Comparison of ENCODE assay signal across 1 cellular context in the genomic region with DNA sequence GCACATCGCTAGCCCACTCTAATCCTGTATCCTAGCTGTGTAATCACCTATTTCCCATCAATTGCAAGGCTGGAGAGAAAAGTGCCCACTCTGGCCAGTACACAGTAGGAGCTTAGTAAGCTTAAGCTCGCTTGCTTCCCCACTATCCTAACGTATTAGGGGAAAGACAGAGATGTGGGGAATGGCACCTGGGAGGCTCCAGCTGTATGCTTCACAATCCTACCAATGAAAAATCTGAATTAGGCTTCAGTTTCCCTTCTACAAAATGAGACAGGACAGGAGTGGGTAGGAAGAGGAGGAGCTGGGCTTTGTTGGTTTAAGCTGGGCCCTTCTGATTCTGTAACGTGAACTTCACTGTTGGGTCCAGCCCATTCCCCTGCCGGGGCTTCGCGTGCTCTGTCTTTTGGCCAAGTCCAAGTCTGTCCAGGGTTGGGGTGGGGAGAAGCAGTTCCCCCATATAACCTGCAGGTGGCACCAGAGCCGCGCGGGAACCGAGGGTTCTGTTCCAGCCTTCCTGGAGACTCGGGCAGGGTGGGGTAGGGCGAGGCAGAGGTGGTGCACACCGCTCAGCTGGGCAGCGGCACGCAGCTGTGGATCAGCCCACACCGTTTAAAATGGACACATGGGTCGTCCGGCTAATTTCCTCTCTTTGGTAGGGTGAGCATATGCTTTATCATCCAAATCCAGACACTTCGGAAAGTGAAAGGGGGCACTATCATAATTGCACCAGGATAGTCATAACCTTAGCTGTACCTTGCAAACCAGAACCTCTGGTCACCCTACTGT.
TF ChIP-seq lines count a peak whose summit lies in the region.

No MANE protein-coding gene starts in this region.

TF ChIP-seq in A549, 52 proteins besides CTCF, POLR2A, EP300 and RAD21 (continued from another document):
- TF ChIP-seq, protein P1, sequence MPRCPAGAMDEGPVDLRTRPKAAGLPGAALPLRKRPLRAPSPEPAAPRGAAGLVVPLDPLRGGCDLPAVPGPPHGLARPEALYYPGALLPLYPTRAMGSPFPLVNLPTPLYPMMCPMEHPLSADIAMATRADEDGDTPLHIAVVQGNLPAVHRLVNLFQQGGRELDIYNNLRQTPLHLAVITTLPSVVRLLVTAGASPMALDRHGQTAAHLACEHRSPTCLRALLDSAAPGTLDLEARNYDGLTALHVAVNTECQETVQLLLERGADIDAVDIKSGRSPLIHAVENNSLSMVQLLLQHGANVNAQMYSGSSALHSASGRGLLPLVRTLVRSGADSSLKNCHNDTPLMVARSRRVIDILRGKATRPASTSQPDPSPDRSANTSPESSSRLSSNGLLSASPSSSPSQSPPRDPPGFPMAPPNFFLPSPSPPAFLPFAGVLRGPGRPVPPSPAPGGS (IDR thresholded peaks at IDR 0.05) = no peak
- TF ChIP-seq RNF2 (IDR thresholded peaks at IDR 0.05; ENCODE audit: borderline replicate concordance, low read depth) = no peak
- no peak for TF ChIP-seq KDM5A (IDR thresholded peaks at IDR 0.05)
- TF ChIP-seq FOSL2 (IDR thresholded peaks at IDR 0.05) = no peak
- TF ChIP-seq FOSL2 (CRISPR knock-in tag; IDR thresholded peaks at IDR 0.05) = no peak
- no peak for TF ChIP-seq FOXS1 (CRISPR knock-in tag; IDR thresholded peaks at IDR 0.05)
- TF ChIP-seq ZSCAN20 (CRISPR knock-in tag; IDR thresholded peaks at IDR 0.05) = no peak
- TF ChIP-seq JUN (IDR thresholded peaks at IDR 0.05) = no peak
